In the genomic region with DNA sequence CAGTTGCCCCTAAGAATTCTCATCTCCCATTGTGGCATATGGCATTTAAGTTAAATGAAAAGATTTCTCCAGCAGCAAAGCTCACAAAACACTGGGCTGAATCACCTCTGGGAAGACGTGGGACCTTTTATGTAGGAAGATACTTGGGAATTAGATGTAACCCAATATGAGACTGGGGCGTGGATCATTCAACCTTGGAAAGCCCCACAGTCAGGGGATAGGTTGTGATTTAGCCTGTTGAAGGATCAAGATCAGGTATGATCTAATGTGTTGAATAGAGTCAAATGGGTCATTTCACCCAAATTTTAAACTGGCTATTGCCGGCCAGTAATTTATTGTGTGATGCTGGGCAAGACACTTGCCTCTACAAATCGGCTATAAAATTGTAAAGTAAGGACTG, we compare ENCODE assay signal across 20 cellular contexts. TPM values are rescaled to one million over a fixed set of nuclear protein-coding genes. Genes with fewer than 3 reads are reported as not detected.
A peak's percentile ranks its signal among the peaks of the same experiment; 100 is the strongest.
DNase-seq lines count a peak whose midpoint lies in the region; ATAC-seq, FAIRE-seq and TF ChIP-seq lines count a peak whose summit lies in the region.
"Had no signal": no experiment of that assay in that cellular context is flagged by ENCODE, and none has a peak within 500 bp of the region (broad histone marks: within the 10 kb centered on the region; RNA-seq: fewer than 3 reads in every experiment).

No MANE protein-coding gene starts in this region.

- peak; percentile 5 for FAIRE-seq in GM12892 (lab: Jason Lieb, UNC)
- no peak for FAIRE-seq in keratinocyte (lab: Jason Lieb, UNC)
- FAIRE-seq: G401.6 had no signal

- ATAC-seq in left lung (no peak), HG02763 (IDR thresholded peaks at IDR 0.05; ENCODE audit: unreplicated experiment) (no peak)

- intact Hi-C loops in mammary epithelial cell (cut with micrococcal nuclease), result loop anchor here (1.0 kb wide), 1 partner anchor 47 kb away; no protein-coding TSS in a partner anchor
- intact Hi-C loops in left lung (cut with DNase I), result no loop called here

- no peaks in the 10 kb centered on the region for H3K9me3 ChIP-seq in mammary epithelial cell (replicated peaks; ENCODE audit: insufficient read depth, low read length)
- peaks cover 2% of the 10 kb centered on the region for H3K9me3 ChIP-seq in keratinocyte (ENCODE audit: control insufficient read depth, low read depth, low read length)
- peaks cover 0 to 3% of the 10 kb centered on the region in 2 donors for H3K9me3 ChIP-seq in left lung

- H3K9me1 ChIP-seq in keratinocyte (ENCODE audit: control insufficient read depth, extremely low read depth, insufficient read depth, low read length), result no peaks in the 10 kb centered on the region

- H2AFZ ChIP-seq in mammary epithelial cell (ENCODE audit: low read depth, low read length) (no peak overlapping the region), keratinocyte (ENCODE audit: control insufficient read depth, low read length) (no peak overlapping the region)

- no peak for TF ChIP-seq CTCF in mammary epithelial cell (conservative IDR thresholded peaks at IDR 0.05 in 1 of 2, IDR thresholded peaks at IDR 0.05 in 1 of 2; ENCODE audit: extremely low read depth in 1 of 2, insufficient read depth in 1 of 2, low read depth in 1 of 2, low read length in 2 of 2)
- TF ChIP-seq CTCF in keratinocyte (optimal IDR thresholded peaks at IDR 0.05 in 1 of 3, IDR thresholded peaks at IDR 0.05 in 1 of 3, conservative IDR thresholded peaks at IDR 0.05 in 1 of 3; ENCODE audit: extremely low read depth in 1 of 3, insufficient read depth in 2 of 3, low read length in 3 of 3), result no peak
- no peak for TF ChIP-seq CTCF in left lung (IDR thresholded peaks at IDR 0.05)

- dilution Hi-C loops in mammary epithelial cell (cut with HindIII; ENCODE audit: low sequenced_read_pairs) (no loop called here), keratinocyte (cut with MboI; ENCODE audit: extremely low pct_ligation_motif_present, low sequenced_read_pairs) (no loop called here)

- H3K27me3 ChIP-seq in mammary epithelial cell (ENCODE audit: insufficient read depth, low read length) (no peaks in the 10 kb centered on the region), keratinocyte (ENCODE audit: control insufficient read depth, extremely low read depth, insufficient read depth, low read length) (no peaks in the 10 kb centered on the region), left lung (no peaks in the 10 kb centered on the region)
- H3K27me3 ChIP-seq: SJCRH30 had no signal

- H3K27ac ChIP-seq in mammary epithelial cell (ENCODE audit: insufficient read depth, low read depth, low read length) (peak overlapping the region; percentile 96), keratinocyte (ENCODE audit: control insufficient read depth, insufficient read depth, low read length) (peak overlapping the region; percentile 99), left lung (no peak overlapping the region)
- H3K27ac ChIP-seq: SJCRH30 had no signal

- no peak for TF ChIP-seq POLR2A in GM12892 (IDR thresholded peaks at IDR 0.05; ENCODE audit: low read depth, low read length)

- H3K79me2 ChIP-seq in mammary epithelial cell (ENCODE audit: insufficient read depth, low read length) (no peaks in the 10 kb centered on the region), keratinocyte (ENCODE audit: control insufficient read depth, insufficient read depth, low read length) (no peaks in the 10 kb centered on the region)

- 89% methylated on average over 4 of the region's 4 CpGs for WGBS in mammary epithelial cell (ENCODE audit: low coverage, missing lambda C conversion rate)

- peaks cover 30% of the 10 kb centered on the region for H3K4me1 ChIP-seq in mammary epithelial cell (ENCODE audit: insufficient read depth, low read length)
- peaks cover 43% of the 10 kb centered on the region for H3K4me1 ChIP-seq in keratinocyte (ENCODE audit: control insufficient read depth, extremely low read depth, insufficient read depth, low read length)
- no peaks in the 10 kb centered on the region for H3K4me1 ChIP-seq in left lung

- H4K20me1 ChIP-seq in mammary epithelial cell (ENCODE audit: insufficient read depth, low read length) (no peaks in the 10 kb centered on the region), keratinocyte (ENCODE audit: control insufficient read depth, extremely low read depth, insufficient read depth, low read length) (no peaks in the 10 kb centered on the region)

- TSS peak; percentile 87 for BruUV-seq in mammary epithelial cell (replicated peaks; lab: Mats Ljungman, UMichigan)

- H3K9ac ChIP-seq in mammary epithelial cell (ENCODE audit: insufficient read depth, low read length), result peak overlapping the region; percentile 66
- peak overlapping the region; percentile 51 for H3K9ac ChIP-seq in keratinocyte (ENCODE audit: control insufficient read depth, extremely low read depth, insufficient read depth, low read length)

- in situ Hi-C loops in mammary epithelial cell (cut with MboI; ENCODE audit: low sequenced_read_pairs in 2 of 2), result no loop called here

- no peak for DNase-seq in GM12892 (ENCODE audit: insufficient read length)
- peak; percentile 59 for DNase-seq in NCI-H69 (lab: John Stamatoyannopoulos, UW)
- DNase-seq in mammary epithelial cell, result peak; percentile 87
- no peak for DNase-seq in keratinocyte (ENCODE audit: low read depth, low spot score)
- no peak for DNase-seq in left lung
- no peak for DNase-seq in DMS114 treated with DMSO at 0.1 percent for 48 hours (lab: John Stamatoyannopoulos, UW; ENCODE audit: unreplicated experiment)
- DNase-seq in SKM-1 treated with dmso at 0.1 percent for 144 hours (lab: John Stamatoyannopoulos, UW; ENCODE audit: unreplicated experiment), result no peak
- DNase-seq: C1 segment of cervical spinal cord; CD8-positive, alpha-beta memory T cell; DND-41; GOT3; NCI-H1105; NCI-H1694; NCI-H345; NCI-H526 treated with DMSO at 0.1 percent for 48 hours; NK-92 treated with Interleukin-12 subunit alpha and Interleukin-12 subunit beta, amount 100 ng/mL, for 24 hours had no signal

- H3K4me2 ChIP-seq in mammary epithelial cell (ENCODE audit: insufficient read depth, low read depth, low read length) (peak overlapping the region; percentile 79), keratinocyte (ENCODE audit: control insufficient read depth, extremely low read depth, insufficient read depth, low read depth, low read length) (peak overlapping the region; percentile 95)

- CTCF ChIA-PET in mammary epithelial cell (lab: Charles Lee; ENCODE audit: low non-redundant PET), result interaction anchor here (0.5 kb wide), 1 partner anchor 159 kb away, joined by 4 read pairs; no protein-coding TSS in a partner anchor

- H3K4me3 ChIP-seq in mammary epithelial cell (replicated peaks in 1 of 3; ENCODE audit: insufficient read depth in 1 of 3, low read depth in 2 of 3, low read length in 3 of 3), result no peak overlapping the region
- H3K4me3 ChIP-seq in keratinocyte (ENCODE audit: control insufficient read depth in 2 of 3, extremely low read depth in 1 of 3, insufficient read depth in 2 of 3, low read depth in 1 of 3, low read length in 3 of 3), result no peak overlapping the region
- H3K4me3 ChIP-seq in left lung, result no peak overlapping the region
- H3K4me3 ChIP-seq: K562, SJCRH30 had no signal

- H3K36me3 ChIP-seq in mammary epithelial cell (ENCODE audit: insufficient read depth, low read length) (no peaks in the 10 kb centered on the region), keratinocyte (ENCODE audit: control insufficient read depth in 2 of 2, extremely low read depth in 1 of 2, insufficient read depth in 2 of 2, low read length in 2 of 2) (peaks cover 0 to 2% of the 10 kb centered on the region in 2 experiments), left lung (no peaks in the 10 kb centered on the region)
- H3K36me3 ChIP-seq: SJCRH30 had no signal

RNA-seq across cellular contexts. Expression of a gene that starts 47.0 kb away (rescaled TPM):
- 0.40 TPM for polyA plus RNA-seq in GM12892 (2012; ENCODE audit: missing spikeins)
- 100 to 1,000 TPM in 1 of 2 donors, 10 to 100 TPM in 1; 78.8 to 153 TPM for total RNA-seq in mammary epithelial cell
- polyA plus RNA-seq in mammary epithelial cell, result 45.5 TPM
- 64.0 TPM for polyA minus RNA-seq in mammary epithelial cell
- polyA plus RNA-seq in keratinocyte, result 200 to 263 TPM (median 241 TPM) in 3 replicates
- polyA plus RNA-seq in keratinocyte (2011; ENCODE audit: low read depth), result 48.8 TPM
- polyA plus RNA-seq in keratinocyte (2011; cell fraction: cytosol; rRNA removed), result 99.5 and 116 TPM in 2 replicates
- 432 and 488 TPM in 2 replicates for polyA plus RNA-seq in keratinocyte (2011; cell fraction: nucleus; rRNA removed)
- 63.4 and 175 TPM in 2 replicates for polyA plus RNA-seq in keratinocyte (2012; ENCODE audit: low replicate concordance)
- 261 to 340 TPM (median 323 TPM) in 3 replicates for polyA minus RNA-seq in keratinocyte
- 149 TPM for polyA minus RNA-seq in keratinocyte (2011; cell fraction: cytosol; rRNA and poly(A)+ RNA removed)
- polyA minus RNA-seq in keratinocyte (2011; cell fraction: nucleus; rRNA and poly(A)+ RNA removed), result 253 and 530 TPM in 2 replicates
- 10 to 100 TPM; 26.0 to 47.1 TPM for total RNA-seq in left lung
- total RNA-seq: CD8-positive, alpha-beta memory T cell had no signal
- polyA plus RNA-seq: CD8-positive, alpha-beta memory T cell had no signal

Comparison
In these comparisons a context has a peak if more than half of its experiments do, and no peak if none do; other contexts are left out.
1. DNase-seq: peak in NCI-H69 (single experiment) and mammary epithelial cell (single experiment); none in GM12892 (single experiment), keratinocyte (single experiment), left lung (0 of 2), DMS114 treated with DMSO at 0.1 percent for 48 hours (single experiment) and SKM-1 treated with dmso at 0.1 percent for 144 hours (single experiment).
2. H3K27ac ChIP-seq: peak in mammary epithelial cell (single experiment) and keratinocyte (single experiment); none in left lung (0 of 2).